1 cellular context compared by ENCODE assay signal in genomic region chrX:65195621-65196020, GRCh38.
TF ChIP-seq lines count a peak whose summit lies in the region.

No MANE protein-coding gene starts in this region.

TF ChIP-seq in WTC11, 78 proteins besides CTCF, POLR2A, EP300 and RAD21:
- TF ChIP-seq ZNF138 (CRISPR knock-in tag; conservative IDR thresholded peaks at IDR 0.05) (no peak), ZNF232 (CRISPR knock-in tag; IDR thresholded peaks at IDR 0.05) (no peak), IRF1 (CRISPR knock-in tag; IDR thresholded peaks at IDR 0.05) (no peak), ATF2 (CRISPR knock-in tag; IDR thresholded peaks at IDR 0.05; ENCODE audit: borderline replicate concordance, low read depth) (no peak), NR3C1 (CRISPR knock-in tag; conservative IDR thresholded peaks at IDR 0.05; ENCODE audit: low read depth) (no peak), ZNF219 (CRISPR knock-in tag; IDR thresholded peaks at IDR 0.05; ENCODE audit: borderline replicate concordance) (no peak), TEAD4 (CRISPR knock-in tag; IDR thresholded peaks at IDR 0.05) (no peak), NFYB (CRISPR knock-in tag; conservative IDR thresholded peaks at IDR 0.05; ENCODE audit: low read depth) (no peak), GRHL2 (CRISPR knock-in tag; IDR thresholded peaks at IDR 0.05; ENCODE audit: insufficient replicate concordance, severe bottlenecking) (no peak), ESRRA (CRISPR knock-in tag; IDR thresholded peaks at IDR 0.05; ENCODE audit: borderline replicate concordance) (no peak), AFF4 (CRISPR knock-in tag; IDR thresholded peaks at IDR 0.05; ENCODE audit: borderline replicate concordance) (no peak), ELF4 (CRISPR knock-in tag; IDR thresholded peaks at IDR 0.05; ENCODE audit: low read depth) (no peak), KAT7 (CRISPR knock-in tag; IDR thresholded peaks at IDR 0.05; ENCODE audit: borderline replicate concordance) (no peak)
